ENCODE assay signal across 1 cellular context in the genomic region with DNA sequence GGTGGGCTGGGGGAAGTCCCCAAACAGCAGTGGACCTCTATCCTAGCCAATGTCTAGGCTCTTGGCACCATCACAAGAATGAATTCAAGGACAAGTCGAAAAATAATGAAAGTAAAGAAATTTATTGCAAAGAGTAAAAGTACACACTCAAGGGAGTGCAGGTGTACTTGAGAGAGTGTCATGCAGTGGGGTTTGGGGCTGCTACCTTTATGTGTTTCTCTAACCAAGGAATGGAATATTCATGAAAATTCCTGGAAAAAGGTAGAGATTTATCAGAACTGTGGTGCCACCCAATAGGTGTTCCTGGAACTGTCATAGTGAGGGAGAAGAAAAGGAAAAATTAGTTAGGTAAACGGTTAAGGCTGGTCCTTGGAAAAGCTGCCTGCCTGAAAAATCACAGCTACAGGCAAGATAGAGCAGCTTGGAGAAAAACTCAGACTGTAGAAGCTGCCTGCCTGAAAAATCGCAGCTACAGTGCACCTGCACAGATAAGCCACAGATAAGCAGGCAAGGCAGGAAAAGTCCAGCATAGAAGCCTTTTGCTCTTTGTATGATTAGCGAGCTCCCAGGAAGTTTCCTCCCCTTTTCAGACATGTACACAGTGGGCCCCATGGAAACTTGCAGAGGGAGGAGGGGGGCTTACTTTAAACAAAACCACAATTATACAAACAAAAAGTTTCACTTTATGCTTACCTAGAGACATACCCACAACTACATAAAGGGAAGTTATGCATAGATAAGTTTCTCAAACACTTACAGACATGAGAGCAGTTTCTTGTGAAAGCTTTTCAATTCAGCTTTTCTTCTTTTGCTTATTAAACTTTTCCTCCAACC.
TF ChIP-seq lines count a peak whose summit lies in the region.

No MANE protein-coding gene starts in this region.

TF ChIP-seq in HepG2, 621 proteins besides CTCF, POLR2A, EP300 and RAD21 (continued from another document and continues in another):
- TF ChIP-seq ZBED4 (CRISPR knock-in tag; IDR thresholded peaks at IDR 0.05; ENCODE audit: borderline replicate concordance) (no peak; the same call in 1 of the 2 replicates), ZNF275 (CRISPR knock-in tag; IDR thresholded peaks at IDR 0.05; ENCODE audit: borderline replicate concordance) (no peak), TBL1XR1 (IDR thresholded peaks at IDR 0.05; ENCODE audit: borderline replicate concordance, low read length, partially characterized antibody) (no peak), SMC3 (IDR thresholded peaks at IDR 0.05; ENCODE audit: low read length) (no peak), ATF1 (CRISPR knock-in tag; IDR thresholded peaks at IDR 0.05) (peak; percentile 67), TFDP2 (CRISPR knock-in tag; IDR thresholded peaks at IDR 0.05) (peak; percentile 26; the same call in 1 of the 2 replicates), ZFP1 (CRISPR knock-in tag; IDR thresholded peaks at IDR 0.05) (0 out of 2 replicates have a peak, but pooled peaks have one; percentile 23), ZFP41 (CRISPR knock-in tag; IDR thresholded peaks at IDR 0.05; ENCODE audit: borderline replicate concordance) (no peak), NR2F2 (IDR thresholded peaks at IDR 0.05; ENCODE audit: borderline replicate concordance, low read depth) (peak; percentile 64), ZNF761 (CRISPR knock-in tag; conservative IDR thresholded peaks at IDR 0.05) (0 out of 2 replicates have a peak, but pooled peaks have one; percentile 27), MAF1 (CRISPR knock-in tag; IDR thresholded peaks at IDR 0.05; ENCODE audit: borderline replicate concordance) (no peak), ZNF136 (CRISPR knock-in tag; IDR thresholded peaks at IDR 0.05; ENCODE audit: low read depth) (no peak), ZMAT5 (CRISPR knock-in tag; IDR thresholded peaks at IDR 0.05; ENCODE audit: borderline replicate concordance, low read depth) (no peak), POGK (CRISPR knock-in tag; conservative IDR thresholded peaks at IDR 0.05) (0 out of 2 replicates have a peak, but pooled peaks have one; percentile 37), ZNF7 (CRISPR knock-in tag; IDR thresholded peaks at IDR 0.05) (no peak), THAP8 (CRISPR knock-in tag; IDR thresholded peaks at IDR 0.05; ENCODE audit: borderline replicate concordance) (no peak), TBX3 (IDR thresholded peaks at IDR 0.05; ENCODE audit: borderline replicate concordance) (no peak), MBD4 (IDR thresholded peaks at IDR 0.05; ENCODE audit: borderline replicate concordance, low read length) (peak; percentile 5; the same call in 1 of the 2 replicates), ZMAT3 (CRISPR knock-in tag; conservative IDR thresholded peaks at IDR 0.05) (0 out of 2 replicates have a peak, but pooled peaks have one; percentile 31), SKIL (CRISPR knock-in tag; IDR thresholded peaks at IDR 0.05; ENCODE audit: borderline replicate concordance) (peak; percentile 83), CCDC6 (CRISPR knock-in tag; IDR thresholded peaks at IDR 0.05) (no peak), ZNF652 (CRISPR knock-in tag; IDR thresholded peaks at IDR 0.05; ENCODE audit: borderline replicate concordance, low read depth) (peak; percentile 16; the same call in 1 of the 2 replicates), ZMYM3 (CRISPR knock-in tag; IDR thresholded peaks at IDR 0.05) (peak; percentile 49; the same call in 1 of the 2 replicates), SRSF4 (IDR thresholded peaks at IDR 0.05; ENCODE audit: low read depth, low read length, poor library complexity, severe bottlenecking) (no peak), SP5 (CRISPR knock-in tag; IDR thresholded peaks at IDR 0.05; ENCODE audit: borderline replicate concordance, low read depth) (peak; percentile 96), ASH2L (IDR thresholded peaks at IDR 0.05; ENCODE audit: insufficient read length, low read depth, low read length) (peak; percentile 54), ZNF225 (CRISPR knock-in tag; IDR thresholded peaks at IDR 0.05) (no peak), FOXM1 (CRISPR knock-in tag; IDR thresholded peaks at IDR 0.05) (no peak), ZNF143 (CRISPR knock-in tag; IDR thresholded peaks at IDR 0.05) (no peak), POGZ (CRISPR knock-in tag; IDR thresholded peaks at IDR 0.05) (peak; percentile 50; the same call in 1 of the 2 replicates), SAP130 (CRISPR knock-in tag; IDR thresholded peaks at IDR 0.05; ENCODE audit: low read depth) (peak; percentile 71), MBNL3 (CRISPR knock-in tag; conservative IDR thresholded peaks at IDR 0.05) (no peak), DPF2 (CRISPR knock-in tag; IDR thresholded peaks at IDR 0.05; ENCODE audit: borderline replicate concordance, low read depth) (peak; percentile 39; the same call in 1 of the 2 replicates), ZSCAN31 (CRISPR knock-in tag; IDR thresholded peaks at IDR 0.05; ENCODE audit: low read depth) (no peak), ZUFSP (CRISPR knock-in tag; IDR thresholded peaks at IDR 0.05; ENCODE audit: borderline replicate concordance) (no peak), ZNF331 (CRISPR knock-in tag; IDR thresholded peaks at IDR 0.05) (peak; percentile 59), HOXA9 (CRISPR knock-in tag; IDR thresholded peaks at IDR 0.05; ENCODE audit: borderline replicate concordance) (no peak), ZSCAN9 (CRISPR knock-in tag; IDR thresholded peaks at IDR 0.05; ENCODE audit: borderline replicate concordance) (no peak)
- TF ChIP-seq, protein P1, sequence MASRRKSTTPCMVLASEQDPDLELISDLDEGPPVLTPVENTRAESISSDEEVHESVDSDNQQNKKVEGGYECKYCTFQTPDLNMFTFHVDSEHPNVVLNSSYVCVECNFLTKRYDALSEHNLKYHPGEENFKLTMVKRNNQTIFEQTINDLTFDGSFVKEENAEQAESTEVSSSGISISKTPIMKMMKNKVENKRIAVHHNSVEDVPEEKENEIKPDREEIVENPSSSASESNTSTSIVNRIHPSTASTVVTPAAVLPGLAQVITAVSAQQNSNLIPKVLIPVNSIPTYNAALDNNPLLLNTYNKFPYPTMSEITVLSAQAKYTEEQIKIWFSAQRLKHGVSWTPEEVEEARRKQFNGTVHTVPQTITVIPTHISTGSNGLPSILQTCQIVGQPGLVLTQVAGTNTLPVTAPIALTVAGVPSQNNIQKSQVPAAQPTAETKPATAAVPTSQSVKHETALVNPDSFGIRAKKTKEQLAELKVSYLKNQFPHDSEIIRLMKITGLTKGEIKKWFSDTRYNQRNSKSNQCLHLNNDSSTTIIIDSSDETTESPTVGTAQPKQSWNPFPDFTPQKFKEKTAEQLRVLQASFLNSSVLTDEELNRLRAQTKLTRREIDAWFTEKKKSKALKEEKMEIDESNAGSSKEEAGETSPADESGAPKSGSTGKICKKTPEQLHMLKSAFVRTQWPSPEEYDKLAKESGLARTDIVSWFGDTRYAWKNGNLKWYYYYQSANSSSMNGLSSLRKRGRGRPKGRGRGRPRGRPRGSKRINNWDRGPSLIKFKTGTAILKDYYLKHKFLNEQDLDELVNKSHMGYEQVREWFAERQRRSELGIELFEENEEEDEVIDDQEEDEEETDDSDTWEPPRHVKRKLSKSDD (CRISPR knock-in tag; IDR thresholded peaks at IDR 0.05; ENCODE audit: low read depth): no peak
- TF ChIP-seq, protein P2, sequence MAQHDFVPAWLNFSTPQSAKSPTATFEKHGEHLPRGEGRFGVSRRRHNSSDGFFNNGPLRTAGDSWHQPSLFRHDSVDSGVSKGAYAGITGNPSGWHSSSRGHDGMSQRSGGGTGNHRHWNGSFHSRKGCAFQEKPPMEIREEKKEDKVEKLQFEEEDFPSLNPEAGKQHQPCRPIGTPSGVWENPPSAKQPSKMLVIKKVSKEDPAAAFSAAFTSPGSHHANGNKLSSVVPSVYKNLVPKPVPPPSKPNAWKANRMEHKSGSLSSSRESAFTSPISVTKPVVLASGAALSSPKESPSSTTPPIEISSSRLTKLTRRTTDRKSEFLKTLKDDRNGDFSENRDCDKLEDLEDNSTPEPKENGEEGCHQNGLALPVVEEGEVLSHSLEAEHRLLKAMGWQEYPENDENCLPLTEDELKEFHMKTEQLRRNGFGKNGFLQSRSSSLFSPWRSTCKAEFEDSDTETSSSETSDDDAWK (CRISPR knock-in tag; IDR thresholded peaks at IDR 0.05): no peak
